ENCODE assay signal across 9 cellular contexts in genomic region chr3:126082334-126083137, GRCh38. TPM values are rescaled to one million over a fixed set of nuclear protein-coding genes. Genes with fewer than 3 reads are reported as not detected.
DNase-seq lines count a peak whose midpoint lies in the region; ATAC-seq and TF ChIP-seq lines count a peak whose summit lies in the region.
"Had no signal": no experiment of that assay in that cellular context is flagged by ENCODE, and none has a peak within 500 bp of the region (broad histone marks: within the 10 kb centered on the region; RNA-seq: fewer than 3 reads in every experiment).

No MANE protein-coding gene starts in this region.

- no peak for TF ChIP-seq CTCF in thoracic aorta (IDR thresholded peaks at IDR 0.05)

- no peak overlapping the region for H3K27ac ChIP-seq in iPS-20b (ENCODE audit: low read length)
- peak overlapping the region; percentile 92 to 94 for H3K27ac ChIP-seq in thoracic aorta

- H3K36me3 Mint-ChIP-seq in activated T-cell treated with anti-CD3 and anti-CD28 coated beads, Interleukin-2, amount 50 U/mL, for 4 hours (ENCODE audit: insufficient read depth), result no peaks in the 10 kb centered on the region
- H3K36me3 Mint-ChIP-seq in activated CD4-positive, alpha-beta memory T cell treated with anti-CD3 and anti-CD28 coated beads, Interleukin-2, amount 10 ng/mL, durations not matched to agents 7 days and 5 days (ENCODE audit: low read depth), result no peaks in the 10 kb centered on the region

- H3K27me3 ChIP-seq in iPS-20b (ENCODE audit: insufficient read depth, low read length), result no peaks in the 10 kb centered on the region
- H3K27me3 ChIP-seq in thoracic aorta (replicated peaks; ENCODE audit: insufficient read depth), result no peaks in the 10 kb centered on the region

- CTCF ChIA-PET in activated CD4-positive, alpha-beta memory T cell treated with anti-CD3 and anti-CD28 coated beads, Interleukin-2, amount 10 ng/mL, durations not matched to agents 7 days and 5 days (lab: Charles Lee), result no interaction called here

- H3K9ac ChIP-seq in iPS-20b (ENCODE audit: low read depth, low read length), result no peak overlapping the region

- POLR2A ChIA-PET in activated CD4-positive, alpha-beta memory T cell treated with anti-CD3 and anti-CD28 coated beads, Interleukin-2, amount 10 ng/mL, durations not matched to agents 7 days and 5 days (lab: Charles Lee), result no interaction called here

- ATAC-seq in activated T-cell treated with anti-CD3 and anti-CD28 coated beads, Interleukin-2, amount 50 U/mL, for 4 hours, result no peak
- ATAC-seq in thoracic aorta (ENCODE audit: insufficient number of reproducible peaks, low FRiP score, low read depth), result no peak
- ATAC-seq in HG02852 (IDR thresholded peaks at IDR 0.05; ENCODE audit: unreplicated experiment), result no peak
- no peak for ATAC-seq in GM21360 (IDR thresholded peaks at IDR 0.05; ENCODE audit: unreplicated experiment)

- peak overlapping the region; percentile 75 for H3K27ac Mint-ChIP-seq in activated CD4-positive, alpha-beta memory T cell treated with anti-CD3 and anti-CD28 coated beads, Interleukin-2, amount 10 ng/mL, durations not matched to agents 7 days and 5 days

- H3K4me1 ChIP-seq in iPS-20b (ENCODE audit: insufficient read depth, low read length), result peaks cover 4% of the 10 kb centered on the region; the same call in 1 of the 2 replicates
- H3K4me1 ChIP-seq in thoracic aorta (ENCODE audit: control insufficient read depth in 1 of 2, low read depth in 2 of 2), result peaks cover 11 to 29% of the 10 kb centered on the region in 2 donors

- no peaks in the 10 kb centered on the region for H3K27me3 Mint-ChIP-seq in activated T-cell treated with anti-CD3 and anti-CD28 coated beads, Interleukin-2, amount 50 U/mL, for 4 hours (ENCODE audit: low read depth)
- no peaks in the 10 kb centered on the region for H3K27me3 Mint-ChIP-seq in activated CD4-positive, alpha-beta memory T cell treated with anti-CD3 and anti-CD28 coated beads, Interleukin-2, amount 10 ng/mL, durations not matched to agents 7 days and 5 days

- H3K4me1 Mint-ChIP-seq in activated T-cell treated with anti-CD3 and anti-CD28 coated beads, Interleukin-2, amount 50 U/mL, for 4 hours (ENCODE audit: low read depth), result peaks cover 16% of the 10 kb centered on the region
- H3K4me1 Mint-ChIP-seq in activated CD4-positive, alpha-beta memory T cell treated with anti-CD3 and anti-CD28 coated beads, Interleukin-2, amount 10 ng/mL, durations not matched to agents 7 days and 5 days, result peaks cover 23% of the 10 kb centered on the region

- peak overlapping the region; percentile 80 for H3K4me3 ChIP-seq in iPS-20b (ENCODE audit: low read length)
- peak overlapping the region; percentile 94 for H3K4me3 ChIP-seq in thoracic aorta

- H3K9me3 Mint-ChIP-seq in activated T-cell treated with anti-CD3 and anti-CD28 coated beads, Interleukin-2, amount 50 U/mL, for 4 hours, result no peaks in the 10 kb centered on the region
- no peaks in the 10 kb centered on the region for H3K9me3 Mint-ChIP-seq in activated CD4-positive, alpha-beta memory T cell treated with anti-CD3 and anti-CD28 coated beads, Interleukin-2, amount 10 ng/mL, durations not matched to agents 7 days and 5 days

- H3K4me3 Mint-ChIP-seq in activated T-cell treated with anti-CD3 and anti-CD28 coated beads, Interleukin-2, amount 50 U/mL, for 4 hours, result peak overlapping the region; percentile 92
- H3K4me3 Mint-ChIP-seq in activated CD4-positive, alpha-beta memory T cell treated with anti-CD3 and anti-CD28 coated beads, Interleukin-2, amount 10 ng/mL, durations not matched to agents 7 days and 5 days, result peak overlapping the region; percentile 85

- H3K36me3 ChIP-seq in iPS-20b (ENCODE audit: insufficient read depth, low read depth, low read length), result no peaks in the 10 kb centered on the region
- no peaks in the 10 kb centered on the region for H3K36me3 ChIP-seq in thoracic aorta

- DNase-seq in activated T-cell treated with anti-CD3 and anti-CD28 coated beads, Interleukin-2, amount 50 U/mL, for 4 hours, result no peak
- DNase-seq in activated T-cell treated with anti-CD3 and anti-CD28 coated beads, Interleukin-2, amount 50 U/mL, for 1 hour, result no peak
- DNase-seq in activated CD4-positive, alpha-beta memory T cell treated with anti-CD3 and anti-CD28 coated beads, Interleukin-2, amount 10 ng/mL, durations not matched to agents 7 days and 5 days, result no peak
- DNase-seq in thoracic aorta (ENCODE audit: low spot score), result no peak
- DNase-seq in effector CD8-positive, alpha-beta T cell (lab: John Stamatoyannopoulos, UW), result no peak
- DNase-seq: NCI-H187 treated with DMSO at 0.1 percent for 48 hours had no signal

- peaks cover 11% of the 10 kb centered on the region for H3K9me3 ChIP-seq in iPS-20b (ENCODE audit: insufficient read depth, low read depth, low read length)
- no peaks in the 10 kb centered on the region for H3K9me3 ChIP-seq in thoracic aorta

RNA-seq across cellular contexts. Expression of gene SLC41A3, which starts 1.4 kb away (rescaled TPM):
- 10 to 100 TPM; 23.6 to 28.1 (median 25.4) TPM for total RNA-seq in activated T-cell treated with anti-CD3 and anti-CD28 coated beads, Interleukin-2, amount 50 U/mL, for 4 hours
- total RNA-seq in activated CD4-positive, alpha-beta memory T cell treated with anti-CD3 and anti-CD28 coated beads, Interleukin-2, amount 10 ng/mL, durations not matched to agents 7 days and 5 days, result 10 to 100 TPM; 25.6 to 30.0 TPM
- 100 to 1,000 TPM in 1 of 2 donors, 10 to 100 TPM in 1; 70.9 to 106 TPM for total RNA-seq in thoracic aorta
